ENCODE assay signal across 17 cellular contexts in the genomic region with DNA sequence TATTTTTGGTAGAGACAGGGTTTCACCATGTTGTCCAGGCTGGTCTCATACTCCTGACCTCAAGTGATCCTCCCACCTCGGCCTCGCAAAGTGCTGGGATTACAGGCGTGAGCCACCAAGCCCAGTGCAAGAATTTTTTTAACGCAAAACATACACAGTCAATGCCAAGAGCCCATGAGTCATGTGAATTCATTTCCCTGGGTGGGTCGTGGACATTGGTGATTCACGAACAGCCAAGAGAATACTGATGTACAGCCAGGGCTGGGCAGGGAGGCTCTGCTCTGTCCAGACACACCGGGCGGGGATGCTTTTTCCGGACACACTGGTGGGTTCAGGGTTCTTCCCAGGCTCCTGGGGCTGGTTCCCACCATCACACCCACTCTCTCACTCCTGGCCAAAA. TPM values are rescaled to one million over a fixed set of nuclear protein-coding genes. Genes with fewer than 3 reads are reported as not detected.
DNase-seq lines count a peak whose midpoint lies in the region; TF ChIP-seq lines count a peak whose summit lies in the region.
"Had no signal": no experiment of that assay in that cellular context is flagged by ENCODE, and none has a peak within 500 bp of the region (broad histone marks: within the 10 kb centered on the region; RNA-seq: fewer than 3 reads in every experiment).

No MANE protein-coding gene starts in this region.

- no peak overlapping the region for H2AFZ ChIP-seq in mammary epithelial cell (ENCODE audit: low read depth, low read length)

- H3K27ac ChIP-seq in mammary epithelial cell (ENCODE audit: insufficient read depth, low read depth, low read length): no peak overlapping the region
- H3K27ac ChIP-seq in sigmoid colon: no peak overlapping the region
- H3K27ac ChIP-seq: 22Rv1, left ventricle myocardium inferior, tibial nerve had no signal

- dilution Hi-C loops in mammary epithelial cell (cut with HindIII; ENCODE audit: low sequenced_read_pairs): no loop called here

- in situ Hi-C loops in mammary epithelial cell (cut with MboI; ENCODE audit: low sequenced_read_pairs in 2 of 2): no loop called here
- in situ Hi-C loops in astrocyte of the spinal cord (cut with HindIII; ENCODE audit: low sequenced_read_pairs): no loop called here

- TF ChIP-seq CTCF in mammary epithelial cell (conservative IDR thresholded peaks at IDR 0.05 in 1 of 2, IDR thresholded peaks at IDR 0.05 in 1 of 2; ENCODE audit: extremely low read depth in 1 of 2, insufficient read depth in 1 of 2, low read depth in 1 of 2, low read length in 2 of 2): no peak
- TF ChIP-seq CTCF in MCF 10A (IDR thresholded peaks at IDR 0.05; ENCODE audit: unreplicated experiment): no peak
- no peak for TF ChIP-seq CTCF in astrocyte of the spinal cord (IDR thresholded peaks at IDR 0.05; ENCODE audit: low read depth, low read length)
- no peak for TF ChIP-seq CTCF in foreskin fibroblast (IDR thresholded peaks at IDR 0.05; ENCODE audit: low read depth, low read length)
- TF ChIP-seq CTCF in CD14-positive monocyte (IDR thresholded peaks at IDR 0.05): no peak
- TF ChIP-seq CTCF in sigmoid colon (IDR thresholded peaks at IDR 0.05): no peak

- H3K4me3 Mint-ChIP-seq in MCF 10A (ENCODE audit: unreplicated experiment): no peak overlapping the region
- H3K4me3 Mint-ChIP-seq in CD14-positive monocyte: peak overlapping the region in 1 of 2 donors; percentile 19
- H3K4me3 Mint-ChIP-seq: CD8-positive, alpha-beta memory T cell; effector memory CD8-positive, alpha-beta T cell had no signal

- no peak for TF ChIP-seq EP300 in sigmoid colon (IDR thresholded peaks at IDR 0.05)

- TF ChIP-seq POLR2A in sigmoid colon (IDR thresholded peaks at IDR 0.05): no peak

- H3K27me3 ChIP-seq in mammary epithelial cell (ENCODE audit: insufficient read depth, low read length): no peaks in the 10 kb centered on the region
- no peaks in the 10 kb centered on the region for H3K27me3 ChIP-seq in sigmoid colon

- peaks cover 10% of the 10 kb centered on the region for H3K36me3 Mint-ChIP-seq in MCF 10A (ENCODE audit: insufficient read depth, unreplicated experiment)
- no peaks in the 10 kb centered on the region for H3K36me3 Mint-ChIP-seq in CD14-positive monocyte

- intact Hi-C loops in mammary epithelial cell (cut with micrococcal nuclease) (no loop called here), MCF 10A (cut with micrococcal nuclease) (no loop called here), head of caudate nucleus (cut with DNase I) (no loop called here), CD14-positive monocyte (cut with micrococcal nuclease) (no loop called here), sigmoid colon (cut with DNase I) (no loop called here)

- H3K9ac ChIP-seq in mammary epithelial cell (ENCODE audit: insufficient read depth, low read length): no peak overlapping the region

- peak; percentile 9 for DNase-seq in mammary epithelial cell
- DNase-seq in MCF 10A (ENCODE audit: unreplicated experiment): no peak
- DNase-seq in astrocyte of the spinal cord (ENCODE audit: low read depth, low spot score): peak; percentile 17
- peak; percentile 65 to 86 for DNase-seq in foreskin fibroblast
- DNase-seq in head of caudate nucleus: no peak
- no peak for DNase-seq in CD14-positive monocyte (ENCODE audit: low spot score)
- DNase-seq in DMS153 (lab: John Stamatoyannopoulos, UW): no peak
- DNase-seq in sigmoid colon: no peak
- DNase-seq: activated CD8-positive, alpha-beta memory T cell treated with anti-CD3 and anti-CD28 coated beads for 24 hours; aorta; CD8-positive, alpha-beta memory T cell; effector memory CD8-positive, alpha-beta T cell; left ventricle myocardium inferior; NCI-H1105 had no signal

- no TSS peak for BruUV-seq in mammary epithelial cell (replicated peaks; lab: Mats Ljungman, UMichigan)
- no TSS peak for BruUV-seq in MCF 10A (replicated peaks; lab: Mats Ljungman, UMichigan)

- no peaks in the 10 kb centered on the region for H4K20me1 ChIP-seq in mammary epithelial cell (ENCODE audit: insufficient read depth, low read length)

- peaks cover 12% of the 10 kb centered on the region for H3K9me3 ChIP-seq in mammary epithelial cell (replicated peaks; ENCODE audit: insufficient read depth, low read length)
- peaks cover 0 to 5% (median 2%) of the 10 kb centered on the region in 4 donors for H3K9me3 ChIP-seq in sigmoid colon

- CTCF ChIA-PET in mammary epithelial cell (lab: Charles Lee; ENCODE audit: low non-redundant PET): no interaction called here
- CTCF ChIA-PET in MCF 10A (lab: Yijun Ruan, JAX): interaction anchor here (1.0 kb wide), 1 partner anchor 68 kb away, joined by 3 read pairs; no protein-coding TSS in a partner anchor

- H3K9me3 Mint-ChIP-seq in MCF 10A (ENCODE audit: unreplicated experiment): peaks cover 8% of the 10 kb centered on the region
- H3K9me3 Mint-ChIP-seq in CD14-positive monocyte: peaks cover 13 to 36% (median 29%) of the 10 kb centered on the region in 7 donors

- POLR2A ChIA-PET in MCF 10A (lab: Yijun Ruan, JAX): no interaction called here

- H3K27ac Mint-ChIP-seq in MCF 10A (ENCODE audit: low read depth, unreplicated experiment): no peak overlapping the region
- no peak overlapping the region for H3K27ac Mint-ChIP-seq in CD14-positive monocyte
- H3K27ac Mint-ChIP-seq: effector memory CD8-positive, alpha-beta T cell had no signal

- H3K4me1 Mint-ChIP-seq in MCF 10A (ENCODE audit: insufficient read depth, unreplicated experiment) (peaks cover 6% of the 10 kb centered on the region), CD14-positive monocyte (peaks cover 13% of the 10 kb centered on the region)

- no peak overlapping the region for H3K4me3 ChIP-seq in mammary epithelial cell (replicated peaks in 1 of 3; ENCODE audit: insufficient read depth in 1 of 3, low read depth in 2 of 3, low read length in 3 of 3)
- H3K4me3 ChIP-seq in astrocyte of the spinal cord (ENCODE audit: low read depth, low read length): no peak overlapping the region
- no peak overlapping the region for H3K4me3 ChIP-seq in foreskin fibroblast (ENCODE audit: low read depth in 1 of 2, low read length in 2 of 2)
- no peak overlapping the region for H3K4me3 ChIP-seq in sigmoid colon
- H3K4me3 ChIP-seq: left ventricle myocardium inferior, tibial nerve had no signal

- H3K27me3 Mint-ChIP-seq in MCF 10A (ENCODE audit: insufficient read depth, unreplicated experiment) (peaks cover 10% of the 10 kb centered on the region), CD14-positive monocyte (ENCODE audit: low read depth in 3 of 3) (peaks cover 53 to 83% (median 65%) of the 10 kb centered on the region in 3 donors)

- H3K4me2 ChIP-seq in mammary epithelial cell (ENCODE audit: insufficient read depth, low read depth, low read length): no peak overlapping the region

- H3K36me3 ChIP-seq in mammary epithelial cell (ENCODE audit: insufficient read depth, low read length): no peaks in the 10 kb centered on the region
- H3K36me3 ChIP-seq in sigmoid colon: no peaks in the 10 kb centered on the region
- H3K36me3 ChIP-seq: left ventricle myocardium inferior, tibial nerve had no signal

- no peaks in the 10 kb centered on the region for H3K79me2 ChIP-seq in mammary epithelial cell (ENCODE audit: insufficient read depth, low read length)

- 58% methylated on average over 7 of the region's 9 CpGs for WGBS in mammary epithelial cell (ENCODE audit: low coverage, missing lambda C conversion rate)
- 39 to 69% methylated on average over 9 of the region's 9 CpGs for WGBS in sigmoid colon, 2 donors

- H3K4me1 ChIP-seq in mammary epithelial cell (ENCODE audit: insufficient read depth, low read length): no peaks in the 10 kb centered on the region
- H3K4me1 ChIP-seq in sigmoid colon: no peaks in the 10 kb centered on the region
- H3K4me1 ChIP-seq: tibial nerve had no signal

RNA-seq across cellular contexts. Expression of a gene that starts 17.7 kb away (rescaled TPM):
- total RNA-seq in mammary epithelial cell: not detected
- polyA plus RNA-seq in mammary epithelial cell: not detected
- not detected for polyA minus RNA-seq in mammary epithelial cell
- not detected in 2 replicates for total RNA-seq in MCF 10A (2022)
- polyA plus RNA-seq in CD14-positive monocyte: not detected
- not detected for total RNA-seq in sigmoid colon
- not detected for polyA plus RNA-seq in sigmoid colon
- total RNA-seq: aorta; CD8-positive, alpha-beta memory T cell; left ventricle myocardium inferior; myocyte; tibial nerve had no signal
- polyA plus RNA-seq: aorta; CD8-positive, alpha-beta memory T cell had no signal

RNA-seq across cellular contexts. Expression of a gene that starts 56.8 kb away (rescaled TPM):
- total RNA-seq in mammary epithelial cell (under 1 TPM in 1 of 2 donors, not detected in 1; 0.87 TPM), MCF 10A (2022) (2.3 and 3.6 TPM in 2 replicates), sigmoid colon (1 to 10 TPM in 2 of 4 donors, not detected in 2; 1.8 to 3.1 TPM)
- polyA plus RNA-seq in mammary epithelial cell (0.02 TPM), CD14-positive monocyte (1 to 10 TPM in 1 of 2 donors, under 1 TPM in 1; 0.33 to 1.4 TPM), sigmoid colon (under 1 TPM in 1 of 3 donors, not detected in 2; 0.34 TPM)
- polyA minus RNA-seq in mammary epithelial cell: not detected
- total RNA-seq: CD8-positive, alpha-beta memory T cell; myocyte had no signal
- polyA plus RNA-seq: aorta; CD8-positive, alpha-beta memory T cell had no signal

Comparison
In these comparisons a context has a peak if more than half of its experiments do, and no peak if none do; other contexts are left out.
1. DNase-seq: peak in mammary epithelial cell (single experiment), astrocyte of the spinal cord (single experiment) and foreskin fibroblast (2 of 2); none in MCF 10A (single experiment), head of caudate nucleus (0 of 42), CD14-positive monocyte (single experiment), DMS153 (single experiment) and sigmoid colon (single experiment).